ENCODE assay signal across 13 cellular contexts in the genomic region with DNA sequence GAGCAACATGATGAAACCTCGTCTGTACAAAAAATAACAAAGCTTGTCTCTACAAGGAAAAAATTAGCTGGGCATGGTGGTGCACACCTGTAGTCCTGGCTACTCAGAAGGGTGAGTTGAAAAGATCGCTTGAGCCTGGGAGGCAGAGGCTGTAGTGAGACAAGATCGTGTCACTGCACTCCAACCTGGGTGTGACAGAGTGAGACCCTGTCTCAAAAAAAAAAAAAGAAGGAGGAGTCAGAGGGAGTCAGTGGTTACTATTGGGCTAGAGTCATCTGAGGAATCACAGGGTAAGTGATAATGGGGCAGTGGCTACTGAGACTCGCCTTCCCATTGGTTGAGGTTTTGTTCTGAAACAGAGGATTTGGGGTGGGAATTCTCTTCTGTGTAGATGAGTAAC. TPM values are rescaled to one million over a fixed set of nuclear protein-coding genes. Genes with fewer than 3 reads are reported as not detected.
DNase-seq lines count a peak whose midpoint lies in the region; TF ChIP-seq lines count a peak whose summit lies in the region.
"Had no signal": no experiment of that assay in that cellular context is flagged by ENCODE, and none has a peak within 500 bp of the region (broad histone marks: within the 10 kb centered on the region; RNA-seq: fewer than 3 reads in every experiment).

No MANE protein-coding gene starts in this region.

- H3K4me3 ChIP-seq in BLaER1 (no peak overlapping the region), sigmoid colon (no peak overlapping the region)
- H3K4me3 ChIP-seq in CD4-positive, alpha-beta memory T cell (ENCODE audit: low read length in 2 of 2): no peak overlapping the region
- H3K4me3 ChIP-seq: breast epithelium had no signal

- H3K4me1 Mint-ChIP-seq in CD4-positive, alpha-beta memory T cell: peaks cover 33 to 59% (median 47%) of the 10 kb centered on the region in 4 donors

- H3K4me1 ChIP-seq in BLaER1 (peaks cover 77% of the 10 kb centered on the region), sigmoid colon (peaks cover 0 to 40% (median 35%) of the 10 kb centered on the region in 4 donors)
- peaks cover 47% of the 10 kb centered on the region for H3K4me1 ChIP-seq in CD4-positive, alpha-beta memory T cell (ENCODE audit: insufficient read depth, low read length)

- no peak for TF ChIP-seq CTCF in sigmoid colon (IDR thresholded peaks at IDR 0.05)

- no peak overlapping the region for H3K9ac ChIP-seq in BLaER1

- POLR2A ChIA-PET in CD4-positive, alpha-beta memory T cell (lab: Charles Lee; ENCODE audit: partially characterized antibody): no interaction called here

- H4K20me1 ChIP-seq in BLaER1: peaks cover 25% of the 10 kb centered on the region

- H3K9me3 ChIP-seq in BLaER1 (no peaks in the 10 kb centered on the region), sigmoid colon (no peaks in the 10 kb centered on the region)
- H3K9me3 ChIP-seq in CD4-positive, alpha-beta memory T cell (ENCODE audit: control insufficient read depth in 1 of 2, low read length in 2 of 2): no peaks in the 10 kb centered on the region
- H3K9me3 ChIP-seq: breast epithelium had no signal

- no peak for TF ChIP-seq POLR2A in sigmoid colon (IDR thresholded peaks at IDR 0.05)

- H3K27me3 ChIP-seq in BLaER1 (no peaks in the 10 kb centered on the region), sigmoid colon (no peaks in the 10 kb centered on the region)
- H3K27me3 ChIP-seq in CD4-positive, alpha-beta memory T cell (ENCODE audit: insufficient read depth, low read length): no peaks in the 10 kb centered on the region
- H3K27me3 ChIP-seq: breast epithelium had no signal

- H3K9me3 Mint-ChIP-seq in CD4-positive, alpha-beta memory T cell: peaks cover 0 to 4% (median 0%) of the 10 kb centered on the region in 8 donors

- H3K27ac ChIP-seq in BLaER1 (no peak overlapping the region), sigmoid colon (no peak overlapping the region)
- H3K27ac ChIP-seq in CD4-positive, alpha-beta memory T cell (ENCODE audit: low read depth, low read length): no peak overlapping the region
- H3K27ac ChIP-seq: breast epithelium had no signal

- DNase-seq in CD4-positive, alpha-beta memory T cell: no peak
- DNase-seq in OCI-M2 (lab: John Stamatoyannopoulos, UW; ENCODE audit: unreplicated experiment): peak; percentile 64
- peak; percentile 43 for DNase-seq in iPS-NIHi11 (ENCODE audit: low spot score)
- DNase-seq in AG20443 (ENCODE audit: low spot score): no peak
- no peak for DNase-seq in ureter (ENCODE audit: low spot score)
- DNase-seq in sigmoid colon: no peak
- no peak for DNase-seq in germinal center (ENCODE audit: low spot score)
- DNase-seq: activated CD4-positive, CD25-positive, alpha-beta regulatory T cell treated with anti-CD3 and anti-CD28 coated beads, Interleukin-2, amount 50 U/mL, for 72 hours; Kasumi-1; left cardiac atrium; NCI-H524 treated with DMSO at 0.1 percent for 48 hours had no signal

- intact Hi-C loops in CD4-positive, alpha-beta memory T cell (cut with micrococcal nuclease): no loop called here
- intact Hi-C loops in sigmoid colon (cut with DNase I): no loop called here

- peak overlapping the region in 3 of 7 donors; percentile 4 to 66 (median 48) for H3K27ac Mint-ChIP-seq in CD4-positive, alpha-beta memory T cell

- no peaks in the 10 kb centered on the region for H3K27me3 Mint-ChIP-seq in CD4-positive, alpha-beta memory T cell

- H3K36me3 Mint-ChIP-seq in CD4-positive, alpha-beta memory T cell: peaks cover 5 to 28% of the 10 kb centered on the region in 2 donors

- 84 to 88% methylated on average over 4 of the region's 4 CpGs for WGBS in sigmoid colon, 2 donors

- H3K36me3 ChIP-seq in BLaER1 (peaks cover 17% of the 10 kb centered on the region), sigmoid colon (peaks cover 6 to 14% (median 9%) of the 10 kb centered on the region in 4 donors)
- peaks cover 2% of the 10 kb centered on the region for H3K36me3 ChIP-seq in CD4-positive, alpha-beta memory T cell (ENCODE audit: insufficient read depth, low read length)
- H3K36me3 ChIP-seq: breast epithelium had no signal

- no peak for TF ChIP-seq EP300 in sigmoid colon (IDR thresholded peaks at IDR 0.05)

- H3K4me3 Mint-ChIP-seq in CD4-positive, alpha-beta memory T cell: peak overlapping the region in 7 of 8 donors; percentile 4 to 74 (median 21)

- CTCF ChIA-PET in CD4-positive, alpha-beta memory T cell (lab: Charles Lee; ENCODE audit: partially characterized antibody): interaction anchor here (1.5 to 1.6 kb wide), 2 partner anchors 15 to 17 kb away, joined by 3 to 5 read pairs; no protein-coding TSS in a partner anchor

- peak overlapping the region; percentile 16; the same call in 1 of the 2 replicates for H3K4me2 ChIP-seq in BLaER1

RNA-seq across cellular contexts. Expression of a gene that starts 1.9 kb away (rescaled TPM):
- 100 to 1,000 TPM; 121 to 127 TPM for total RNA-seq in CD4-positive, alpha-beta memory T cell
- polyA plus RNA-seq in CD4-positive, alpha-beta memory T cell: 100 to 1,000 TPM; 127 to 156 TPM
- 229 TPM for total RNA-seq in ureter
- total RNA-seq in sigmoid colon: 100 to 1,000 TPM; 117 to 209 (median 157) TPM
- polyA plus RNA-seq in sigmoid colon: 100 to 1,000 TPM in 1 of 3 donors, 10 to 100 TPM in 2; 73.9 to 203 (median 89.7) TPM

RNA-seq across cellular contexts. Expression of a gene that starts 41.1 kb away (rescaled TPM):
- 10 to 100 TPM in 1 of 2 experiments, 1 to 10 TPM in 1; 8.8 to 12.3 TPM for total RNA-seq in CD4-positive, alpha-beta memory T cell
- 10 to 100 TPM; 11.4 to 18.9 TPM for polyA plus RNA-seq in CD4-positive, alpha-beta memory T cell
- total RNA-seq in ureter (10.6 TPM), sigmoid colon (10 to 100 TPM in 3 of 4 donors, 1 to 10 TPM in 1; 8.0 to 14.8 (median 13.9) TPM)
- polyA plus RNA-seq in sigmoid colon: 10 to 100 TPM in 1 of 3 donors, 1 to 10 TPM in 2; 6.0 to 12.1 (median 7.2) TPM

Comparison
In these comparisons a context has a peak if more than half of its experiments do, and no peak if none do; other contexts are left out.
1. DNase-seq: peak in OCI-M2 (single experiment) and iPS-NIHi11 (single experiment); none in CD4-positive, alpha-beta memory T cell (0 of 5), AG20443 (single experiment), ureter (single experiment), sigmoid colon (single experiment) and germinal center (single experiment).